9 cellular contexts compared by ENCODE assay signal in the genomic region with DNA sequence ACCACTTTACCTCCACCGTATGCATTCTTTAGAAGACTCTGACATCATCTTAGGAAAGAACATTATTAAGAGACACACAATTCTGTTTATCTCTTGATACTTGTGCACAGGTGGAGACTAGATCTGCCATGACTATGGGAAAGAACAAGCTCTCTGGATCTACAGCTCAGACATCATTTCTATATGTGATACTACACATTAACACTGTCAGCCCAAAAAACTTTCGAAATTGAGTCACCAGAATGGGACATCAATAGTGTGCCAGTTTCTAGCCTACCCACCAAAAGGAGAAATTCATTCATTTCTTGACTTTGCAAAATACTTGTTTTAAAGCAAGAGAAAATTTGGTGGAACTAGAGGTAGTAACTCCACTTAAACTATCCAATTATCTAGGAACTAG.
"Had no signal": no experiment of that assay in that cellular context is flagged by ENCODE, and none has a peak within 500 bp of the region (broad histone marks: within the 10 kb centered on the region; RNA-seq: fewer than 3 reads in every experiment).

No MANE protein-coding gene starts in this region.

- H3K9ac ChIP-seq: GM23248 had no signal

- ATAC-seq: HCT116 had no signal

- H3K9me3 Mint-ChIP-seq: HFFc6 had no signal

- H3K36me3 ChIP-seq: HAP-1 had no signal

- H3K27ac ChIP-seq: GM23248, HL-60 had no signal

- DNase-seq: GM23248, GOT3, H7, HFFc6, IMR-90, KBM-7 had no signal

- H3K4me3 ChIP-seq: GM23248, HAP-1 had no signal

- H3K27ac Mint-ChIP-seq: HFFc6 had no signal

- H3K9me3 ChIP-seq: HAP-1 had no signal

- H3K4me3 Mint-ChIP-seq: HFFc6 had no signal

- H2AFZ ChIP-seq: GM23248 had no signal
